ENCODE assay signal across 16 cellular contexts in genomic region chr3:56854856-56855620, GRCh38. TPM values are rescaled to one million over a fixed set of nuclear protein-coding genes. Genes with fewer than 3 reads are reported as not detected.
DNase-seq lines count a peak whose midpoint lies in the region; ATAC-seq, FAIRE-seq and TF ChIP-seq lines count a peak whose summit lies in the region.
"Had no signal": no experiment of that assay in that cellular context is flagged by ENCODE, and none has a peak within 500 bp of the region (broad histone marks: within the 10 kb centered on the region; RNA-seq: fewer than 3 reads in every experiment).

No MANE protein-coding gene starts in this region.

- CTCF ChIA-PET in RWPE1 (lab: Yijun Ruan, JAX), result interaction anchor here (0.7 kb wide), 1 partner anchor 11 kb away, joined by 3 read pairs; no protein-coding TSS in a partner anchor

- POLR2A ChIA-PET in RWPE1 (lab: Yijun Ruan, JAX; ENCODE audit: low non-redundant PET), result no interaction called here

- no peak overlapping the region for H3K4me3 Mint-ChIP-seq in activated CD4-positive, alpha-beta T cell treated with anti-CD3 and anti-CD28 coated beads, Interleukin-2, amount 10 ng/mL, durations not matched to agents 24 days and 14 days
- no peak overlapping the region for H3K4me3 Mint-ChIP-seq in T-helper 17 cell
- H3K4me3 Mint-ChIP-seq: B cell had no signal

- intact Hi-C loops in activated CD4-positive, alpha-beta T cell treated with anti-CD3 and anti-CD28 coated beads, Interleukin-2, amount 10 ng/mL, durations not matched to agents 24 days and 14 days (cut with micrococcal nuclease), result no loop called here

- no peak for DNase-seq in activated CD4-positive, alpha-beta T cell treated with anti-CD3 and anti-CD28 coated beads, Interleukin-2, amount 10 ng/mL, durations not matched to agents 24 days and 14 days
- DNase-seq in activated CD4-positive, alpha-beta T cell treated with anti-CD3 and anti-CD28 coated beads, Interleukin-2, amount 50 U/mL, for 4 hours, result no peak
- DNase-seq in T-helper 17 cell, result no peak
- DNase-seq in fibroblast of the aortic adventitia (ENCODE audit: low read depth), result peak; percentile 26
- DNase-seq in RWPE1 (ENCODE audit: low spot score), result no peak
- no peak for DNase-seq in urothelium cell line (ENCODE audit: low spot score)
- DNase-seq: EL, NCI-H187 treated with DMSO at 0.1 percent for 48 hours, NCI-H2171, NCI-H446 had no signal

- H3K36me3 Mint-ChIP-seq in activated CD4-positive, alpha-beta T cell treated with anti-CD3 and anti-CD28 coated beads, Interleukin-2, amount 10 ng/mL, durations not matched to agents 24 days and 14 days (ENCODE audit: low read depth), result peaks cover 19% of the 10 kb centered on the region
- H3K36me3 Mint-ChIP-seq in T-helper 17 cell (ENCODE audit: low read depth), result peaks cover 7% of the 10 kb centered on the region

- peaks cover 42% of the 10 kb centered on the region for H3K4me1 Mint-ChIP-seq in activated CD4-positive, alpha-beta T cell treated with anti-CD3 and anti-CD28 coated beads, Interleukin-2, amount 10 ng/mL, durations not matched to agents 24 days and 14 days
- H3K4me1 Mint-ChIP-seq in T-helper 17 cell, result peaks cover 36% of the 10 kb centered on the region

- no peaks in the 10 kb centered on the region for H3K9me3 ChIP-seq in T-helper 17 cell (ENCODE audit: control insufficient read depth, low read length, poor library complexity, severe bottlenecking)
- H3K9me3 ChIP-seq: SJCRH30 had no signal

- no peaks in the 10 kb centered on the region for H3K27me3 Mint-ChIP-seq in activated CD4-positive, alpha-beta T cell treated with anti-CD3 and anti-CD28 coated beads, Interleukin-2, amount 10 ng/mL, durations not matched to agents 24 days and 14 days
- no peaks in the 10 kb centered on the region for H3K27me3 Mint-ChIP-seq in T-helper 17 cell
- H3K27me3 Mint-ChIP-seq: B cell; CD4-positive, CD25-positive, alpha-beta regulatory T cell had no signal

- no peak overlapping the region for H3K4me3 ChIP-seq in fibroblast of the aortic adventitia (ENCODE audit: low read depth, low read length)
- H3K4me3 ChIP-seq: SJCRH30 had no signal

- no peaks in the 10 kb centered on the region for H3K9me3 Mint-ChIP-seq in activated CD4-positive, alpha-beta T cell treated with anti-CD3 and anti-CD28 coated beads, Interleukin-2, amount 10 ng/mL, durations not matched to agents 24 days and 14 days

- H3K27ac ChIP-seq in temporal lobe (ENCODE audit: low read depth, low read length), result peak overlapping the region; percentile 38
- H3K27ac ChIP-seq in RWPE1, result no peak overlapping the region
- H3K27ac ChIP-seq: 22Rv1, SJCRH30 had no signal

- TF ChIP-seq CTCF in fibroblast of the aortic adventitia (IDR thresholded peaks at IDR 0.05; ENCODE audit: insufficient read depth, low read length) (no peak), RWPE1 (conservative IDR thresholded peaks at IDR 0.05; ENCODE audit: low read depth) (no peak)

- no peak for FAIRE-seq in urothelium cell line (lab: Jason Lieb, UNC)

- no peak for ATAC-seq in T-helper 17 cell
- ATAC-seq in GM19023 (IDR thresholded peaks at IDR 0.05; ENCODE audit: unreplicated experiment), result no peak

- H3K27ac Mint-ChIP-seq in activated CD4-positive, alpha-beta T cell treated with anti-CD3 and anti-CD28 coated beads, Interleukin-2, amount 10 ng/mL, durations not matched to agents 24 days and 14 days, result peak overlapping the region; percentile 21
- H3K27ac Mint-ChIP-seq in T-helper 17 cell, result peak overlapping the region; percentile 83
- H3K27ac Mint-ChIP-seq: B cell had no signal

RNA-seq across cellular contexts. Expression of gene ARHGEF3, which starts 53.3 kb away (rescaled TPM):
- total RNA-seq in activated CD4-positive, alpha-beta T cell treated with anti-CD3 and anti-CD28 coated beads, Interleukin-2, amount 10 ng/mL, durations not matched to agents 24 days and 14 days, result 52.7 and 54.4 TPM in 2 replicates
- total RNA-seq in T-helper 17 cell, result 10 to 100 TPM; 70.2 to 71.0 TPM
- 21.8 and 26.3 TPM in 2 replicates for total RNA-seq in fibroblast of the aortic adventitia (ENCODE audit: low replicate concordance)
- 31.7 TPM for total RNA-seq in temporal lobe
